9 cellular contexts compared by ENCODE assay signal in the genomic region with DNA sequence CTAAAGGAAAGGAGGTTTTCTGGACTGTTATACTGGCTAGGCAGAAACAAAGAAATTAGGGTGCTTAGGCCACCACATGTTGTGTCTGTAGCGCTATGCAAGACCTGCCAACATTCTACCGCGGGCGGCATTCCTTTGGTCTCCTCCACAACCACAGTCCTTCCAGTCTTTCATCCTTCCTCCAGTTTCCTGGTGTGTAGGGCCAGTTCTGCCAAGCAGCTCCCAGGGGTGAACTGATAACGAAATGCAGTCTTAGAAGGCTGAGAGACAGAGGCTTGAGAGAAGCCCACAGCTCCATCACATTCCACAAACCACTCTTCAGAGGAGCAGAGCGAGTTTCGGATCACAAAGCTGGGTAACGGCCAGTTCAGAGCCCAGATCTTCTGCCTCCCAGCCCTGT. TPM values are rescaled to one million over a fixed set of nuclear protein-coding genes. Genes with fewer than 3 reads are reported as not detected.
DNase-seq lines count a peak whose midpoint lies in the region; ATAC-seq and TF ChIP-seq lines count a peak whose summit lies in the region.
"Had no signal": no experiment of that assay in that cellular context is flagged by ENCODE, and none has a peak within 500 bp of the region (broad histone marks: within the 10 kb centered on the region; RNA-seq: fewer than 3 reads in every experiment).

No MANE protein-coding gene starts in this region.

- H3K27ac ChIP-seq in right cardiac atrium (ENCODE audit: low read length) = no peak overlapping the region
- H3K27ac ChIP-seq in sigmoid colon = no peak overlapping the region

- H3K9me3 Mint-ChIP-seq in activated CD4-positive, alpha-beta T cell treated with anti-CD3 and anti-CD28 coated beads, Interleukin-2, amount 10 ng/mL, durations not matched to agents 24 days and 14 days = peaks cover 8% of the 10 kb centered on the region
- H3K9me3 Mint-ChIP-seq in WTC11 = peaks cover 5% of the 10 kb centered on the region
- H3K9me3 Mint-ChIP-seq in stimulated activated naive CD8-positive, alpha-beta T cell treated with anti-CD3 and anti-CD28 coated beads, Interleukin-15, amount 100 ng/mL, for 72 hours = no peaks in the 10 kb centered on the region

- H3K9me3 ChIP-seq in right cardiac atrium (ENCODE audit: control insufficient read depth, low read length) = no peaks in the 10 kb centered on the region
- H3K9me3 ChIP-seq in sigmoid colon = no peaks in the 10 kb centered on the region

- intact Hi-C loops in activated CD4-positive, alpha-beta T cell treated with anti-CD3 and anti-CD28 coated beads, Interleukin-2, amount 10 ng/mL, durations not matched to agents 24 days and 14 days (cut with micrococcal nuclease) = loop anchor here (1.0 to 2.0 kb wide), 3 partner anchors 19 to 68 kb away; a partner anchor contains a TSS
- intact Hi-C loops in right cardiac atrium (cut with DNase I) (no loop called here), sigmoid colon (cut with DNase I) (loop anchor here (5.0 kb wide), 2 partner anchors 40 to 70 kb away; a partner anchor contains a TSS)

- H3K4me1 ChIP-seq in right cardiac atrium (ENCODE audit: control insufficient read depth, insufficient read depth, low read length) = no peaks in the 10 kb centered on the region
- H3K4me1 ChIP-seq in sigmoid colon = peaks cover 0 to 11% (median 10%) of the 10 kb centered on the region in 4 donors

- no peak for TF ChIP-seq EP300 in sigmoid colon (IDR thresholded peaks at IDR 0.05)

- peaks cover 13% of the 10 kb centered on the region for H3K4me1 Mint-ChIP-seq in activated CD4-positive, alpha-beta T cell treated with anti-CD3 and anti-CD28 coated beads, Interleukin-2, amount 10 ng/mL, durations not matched to agents 24 days and 14 days
- peaks cover 3% of the 10 kb centered on the region; the same call in 1 of the 2 replicates for H3K4me1 Mint-ChIP-seq in WTC11
- peaks cover 21% of the 10 kb centered on the region for H3K4me1 Mint-ChIP-seq in stimulated activated naive CD8-positive, alpha-beta T cell treated with anti-CD3 and anti-CD28 coated beads, Interleukin-15, amount 100 ng/mL, for 72 hours

- TF ChIP-seq CTCF in WTC11 (IDR thresholded peaks at IDR 0.05) = no peak
- no peak for TF ChIP-seq CTCF in GM20000 (IDR thresholded peaks at IDR 0.05; ENCODE audit: extremely low read depth, missing control alignments)
- no peak for TF ChIP-seq CTCF in sigmoid colon (IDR thresholded peaks at IDR 0.05)

- H3K27me3 Mint-ChIP-seq in activated CD4-positive, alpha-beta T cell treated with anti-CD3 and anti-CD28 coated beads, Interleukin-2, amount 10 ng/mL, durations not matched to agents 24 days and 14 days = peaks cover 31% of the 10 kb centered on the region
- H3K27me3 Mint-ChIP-seq in WTC11 (ENCODE audit: low read depth) = peaks cover 80% of the 10 kb centered on the region
- peaks cover 11% of the 10 kb centered on the region for H3K27me3 Mint-ChIP-seq in stimulated activated naive CD8-positive, alpha-beta T cell treated with anti-CD3 and anti-CD28 coated beads, Interleukin-15, amount 100 ng/mL, for 72 hours

- no peak overlapping the region for H3K27ac Mint-ChIP-seq in activated CD4-positive, alpha-beta T cell treated with anti-CD3 and anti-CD28 coated beads, Interleukin-2, amount 10 ng/mL, durations not matched to agents 24 days and 14 days
- H3K27ac Mint-ChIP-seq in WTC11 = no peak overlapping the region
- H3K27ac Mint-ChIP-seq in stimulated activated naive CD8-positive, alpha-beta T cell treated with anti-CD3 and anti-CD28 coated beads, Interleukin-15, amount 100 ng/mL, for 72 hours = no peak overlapping the region

- 39% methylated on average over 8 of the region's 8 CpGs for WGBS in right cardiac atrium
- 73 to 80% methylated on average over 8 of the region's 8 CpGs for WGBS in sigmoid colon, 2 donors

- H3K27me3 ChIP-seq in right cardiac atrium (ENCODE audit: control insufficient read depth, insufficient read depth) (no peaks in the 10 kb centered on the region), sigmoid colon (peaks cover 0 to 13% (median 0%) of the 10 kb centered on the region in 3 donors)

- peak overlapping the region; percentile 52 for H3K4me3 ChIP-seq in right cardiac atrium (ENCODE audit: low read length)
- peak overlapping the region in 2 of 4 donors; percentile 52 for H3K4me3 ChIP-seq in sigmoid colon

- no peak for DNase-seq in activated CD4-positive, alpha-beta T cell treated with anti-CD3 and anti-CD28 coated beads, Interleukin-2, amount 10 ng/mL, durations not matched to agents 24 days and 14 days
- no peak for DNase-seq in activated CD4-positive, alpha-beta T cell treated with anti-CD3 and anti-CD28 coated beads, Interleukin-2, amount 50 U/mL, for 1 hour
- DNase-seq in WTC11 (ENCODE audit: low spot score) (no peak), right cardiac atrium (peak in 2 of 3 donors; percentile 40 to 52), GM20000 (ENCODE audit: low spot score) (no peak), sigmoid colon (no peak)
- no peak for DNase-seq in stimulated activated naive CD8-positive, alpha-beta T cell treated with anti-CD3 and anti-CD28 coated beads, Interleukin-15, amount 100 ng/mL, for 72 hours
- DNase-seq: cortex of kidney had no signal

- peaks cover 6% of the 10 kb centered on the region for H3K36me3 Mint-ChIP-seq in activated CD4-positive, alpha-beta T cell treated with anti-CD3 and anti-CD28 coated beads, Interleukin-2, amount 10 ng/mL, durations not matched to agents 24 days and 14 days (ENCODE audit: low read depth)
- H3K36me3 Mint-ChIP-seq in WTC11 = no peaks in the 10 kb centered on the region

- no peaks in the 10 kb centered on the region for H3K36me3 ChIP-seq in sigmoid colon

- H3K4me3 Mint-ChIP-seq in activated CD4-positive, alpha-beta T cell treated with anti-CD3 and anti-CD28 coated beads, Interleukin-2, amount 10 ng/mL, durations not matched to agents 24 days and 14 days = peak overlapping the region; percentile 95
- H3K4me3 Mint-ChIP-seq in WTC11 = peak overlapping the region; percentile 80
- peak overlapping the region; percentile 88 to 92 for H3K4me3 Mint-ChIP-seq in stimulated activated naive CD8-positive, alpha-beta T cell treated with anti-CD3 and anti-CD28 coated beads, Interleukin-15, amount 100 ng/mL, for 72 hours

- POLR2A ChIA-PET in WTC11 (lab: Charles Lee) = no interaction called here

- CTCF ChIA-PET in WTC11 (lab: Charles Lee) = interaction anchor here (0.5 to 1.5 kb wide), 5 partner anchors 9 to 122 kb away, joined by 3 to 7 read pairs (median 5); no protein-coding TSS in a partner anchor

- no peak for ATAC-seq in WTC11
- ATAC-seq in right cardiac atrium = peak; percentile 17 to 20
- no peak for ATAC-seq in stimulated activated naive CD8-positive, alpha-beta T cell treated with anti-CD3 and anti-CD28 coated beads, Interleukin-15, amount 100 ng/mL, for 72 hours
- no peak for ATAC-seq in HG02852 (IDR thresholded peaks at IDR 0.05; ENCODE audit: unreplicated experiment)

- no peak for TF ChIP-seq POLR2A in sigmoid colon (IDR thresholded peaks at IDR 0.05)

TF ChIP-seq in WTC11, 78 proteins besides CTCF, POLR2A, EP300 and RAD21 (continues in another document):
- TF ChIP-seq, protein P1, sequence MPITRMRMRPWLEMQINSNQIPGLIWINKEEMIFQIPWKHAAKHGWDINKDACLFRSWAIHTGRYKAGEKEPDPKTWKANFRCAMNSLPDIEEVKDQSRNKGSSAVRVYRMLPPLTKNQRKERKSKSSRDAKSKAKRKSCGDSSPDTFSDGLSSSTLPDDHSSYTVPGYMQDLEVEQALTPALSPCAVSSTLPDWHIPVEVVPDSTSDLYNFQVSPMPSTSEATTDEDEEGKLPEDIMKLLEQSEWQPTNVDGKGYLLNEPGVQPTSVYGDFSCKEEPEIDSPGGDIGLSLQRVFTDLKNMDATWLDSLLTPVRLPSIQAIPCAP (CRISPR knock-in tag; IDR thresholded peaks at IDR 0.05) = no peak
- no peak for TF ChIP-seq JUN (CRISPR knock-in tag; IDR thresholded peaks at IDR 0.05)

RNA-seq across cellular contexts. Expression of a gene that starts 19.5 kb away (rescaled TPM):
- 102 and 105 TPM in 2 replicates for total RNA-seq in activated CD4-positive, alpha-beta T cell treated with anti-CD3 and anti-CD28 coated beads, Interleukin-2, amount 10 ng/mL, durations not matched to agents 24 days and 14 days
- total RNA-seq in WTC11 (2021) (88.7 to 94.5 TPM (median 94.0 TPM) in 3 replicates), right cardiac atrium (10 to 100 TPM; 31.9 to 52.3 (median 42.1) TPM), sigmoid colon (10 to 100 TPM; 34.2 to 58.9 (median 51.1) TPM)
- polyA plus RNA-seq in right cardiac atrium (34.2 TPM), sigmoid colon (10 to 100 TPM; 27.0 to 83.2 (median 43.2) TPM)

RNA-seq across cellular contexts. Expression of a gene that starts 25.6 kb away (rescaled TPM):
- 91.7 and 93.3 TPM in 2 replicates for total RNA-seq in activated CD4-positive, alpha-beta T cell treated with anti-CD3 and anti-CD28 coated beads, Interleukin-2, amount 10 ng/mL, durations not matched to agents 24 days and 14 days
- total RNA-seq in WTC11 (2021) = 47.6 to 53.4 TPM (median 48.4 TPM) in 3 replicates
- total RNA-seq in right cardiac atrium = 10 to 100 TPM; 44.7 to 59.7 (median 55.9) TPM
- 30.3 TPM for polyA plus RNA-seq in right cardiac atrium
- total RNA-seq in sigmoid colon = 10 to 100 TPM; 58.9 to 93.6 (median 75.5) TPM
- 10 to 100 TPM; 25.9 to 45.8 (median 33.0) TPM for polyA plus RNA-seq in sigmoid colon

RNA-seq across cellular contexts. Expression of a gene that starts 40.6 kb away (rescaled TPM):
- total RNA-seq in activated CD4-positive, alpha-beta T cell treated with anti-CD3 and anti-CD28 coated beads, Interleukin-2, amount 10 ng/mL, durations not matched to agents 24 days and 14 days = 0.38 and 0.63 TPM in 2 replicates
- total RNA-seq in WTC11 (2021) (0.26 to 0.27 TPM (median 0.27 TPM) in 3 replicates), right cardiac atrium (under 1 TPM; 0.23 to 0.56 (median 0.29) TPM), sigmoid colon (under 1 TPM in 1 of 4 donors, not detected in 3; 0.27 TPM)
- polyA plus RNA-seq in right cardiac atrium (0.34 TPM), sigmoid colon (under 1 TPM in 2 of 3 donors, not detected in 1; 0.23 to 0.46 TPM)

Comparison
In these comparisons a context has a peak if more than half of its experiments do, and no peak if none do; other contexts are left out.
1. DNase-seq: peak in right cardiac atrium (2 of 3); none in activated CD4-positive, alpha-beta T cell treated with anti-CD3 and anti-CD28 coated beads, Interleukin-2, amount 10 ng/mL, durations not matched to agents 24 days and 14 days (single experiment), activated CD4-positive, alpha-beta T cell treated with anti-CD3 and anti-CD28 coated beads, Interleukin-2, amount 50 U/mL, for 1 hour (single experiment), WTC11 (single experiment), stimulated activated naive CD8-positive, alpha-beta T cell treated with anti-CD3 and anti-CD28 coated beads, Interleukin-15, amount 100 ng/mL, for 72 hours (0 of 2), GM20000 (single experiment) and sigmoid colon (single experiment).
2. ATAC-seq: peak in right cardiac atrium (2 of 2); none in WTC11 (single experiment), stimulated activated naive CD8-positive, alpha-beta T cell treated with anti-CD3 and anti-CD28 coated beads, Interleukin-15, amount 100 ng/mL, for 72 hours (single experiment) and HG02852 (single experiment).
3. intact Hi-C loops: an anchor here in activated CD4-positive, alpha-beta T cell treated with anti-CD3 and anti-CD28 coated beads, Interleukin-2, amount 10 ng/mL, durations not matched to agents 24 days and 14 days (1.0 to 2.0 kb wide) and sigmoid colon (5.0 kb wide); none called in right cardiac atrium.
4. Peak in every context shown above with its lines, with median percentiles within 50 percentile points of each other: H3K4me3 Mint-ChIP-seq.